In genomic region chr12:6039894-6040601, GRCh38 we compare ENCODE assay signal across 8 cellular contexts.
DNase-seq lines count a peak whose midpoint lies in the region; ATAC-seq and TF ChIP-seq lines count a peak whose summit lies in the region.

No MANE protein-coding gene starts in this region.

- no peak overlapping the region for H3K4me3 Mint-ChIP-seq in natural killer cell treated with Interleukin-12 subunit alpha and Interleukin-12 subunit beta and Interleukin-15 and Interleukin-18, amount 100 ng/mL, for 72 hours

- H3K27me3 ChIP-seq in esophagus squamous epithelium: no peaks in the 10 kb centered on the region
- no peaks in the 10 kb centered on the region for H3K27me3 ChIP-seq in thyroid gland

- intact Hi-C loops in esophagus squamous epithelium (cut with DNase I) (loop anchor here (5.0 kb wide), 1 partner anchor 53 kb away; no protein-coding TSS in a partner anchor), thyroid gland (cut with DNase I) (loop anchor here (5.0 kb wide), 1 partner anchor 53 kb away; no protein-coding TSS in a partner anchor)

- no peaks in the 10 kb centered on the region for H3K9me3 Mint-ChIP-seq in natural killer cell treated with Interleukin-12 subunit alpha and Interleukin-12 subunit beta and Interleukin-15 and Interleukin-18, amount 100 ng/mL, for 72 hours

- peaks cover 5 to 8% of the 10 kb centered on the region in 2 donors for H3K27me3 Mint-ChIP-seq in natural killer cell treated with Interleukin-12 subunit alpha and Interleukin-12 subunit beta and Interleukin-15 and Interleukin-18, amount 100 ng/mL, for 72 hours

- H3K27ac ChIP-seq in esophagus squamous epithelium (no peak overlapping the region), thyroid gland (no peak overlapping the region)

- peak; percentile 78 for DNase-seq in G401 (ENCODE audit: low spot score)
- peak; percentile 27 for DNase-seq in NCI-H82 treated with DMSO at 0.1 percent for 48 hours (lab: John Stamatoyannopoulos, UW; ENCODE audit: unreplicated experiment)
- peak; percentile 38 for DNase-seq in activated CD8-positive, alpha-beta memory T cell treated with anti-CD3 and anti-CD28 coated beads, Interleukin-2, amount 50 U/mL, for 4 hours
- no peak for DNase-seq in esophagus squamous epithelium (lab: John Stamatoyannopoulos, UW)
- no peak for DNase-seq in natural killer cell treated with Interleukin-12 subunit alpha and Interleukin-12 subunit beta and Interleukin-15 and Interleukin-18, amount 100 ng/mL, for 72 hours (ENCODE audit: low spot score)
- peak; percentile 46 to 59 for DNase-seq in thyroid gland

- H3K9me3 ChIP-seq in esophagus squamous epithelium (no peaks in the 10 kb centered on the region), thyroid gland (no peaks in the 10 kb centered on the region)

- peaks cover 4 to 7% of the 10 kb centered on the region in 2 donors for H3K4me1 Mint-ChIP-seq in natural killer cell treated with Interleukin-12 subunit alpha and Interleukin-12 subunit beta and Interleukin-15 and Interleukin-18, amount 100 ng/mL, for 72 hours (ENCODE audit: low read depth in 2 of 2)

- H3K27ac Mint-ChIP-seq in natural killer cell treated with Interleukin-12 subunit alpha and Interleukin-12 subunit beta and Interleukin-15 and Interleukin-18, amount 100 ng/mL, for 72 hours: no peak overlapping the region

- H3K4me1 ChIP-seq in esophagus squamous epithelium: peaks cover 0 to 9% (median 0%) of the 10 kb centered on the region in 3 donors
- no peaks in the 10 kb centered on the region for H3K4me1 ChIP-seq in thyroid gland

- H3K4me3 ChIP-seq in esophagus squamous epithelium (no peak overlapping the region), thyroid gland (replicated peaks in 1 of 3) (no peak overlapping the region)

- ATAC-seq in HG02981 (IDR thresholded peaks at IDR 0.05; ENCODE audit: unreplicated experiment): peak; percentile 75
- peak; percentile 67 to 81 for ATAC-seq in natural killer cell treated with Interleukin-12 subunit alpha and Interleukin-12 subunit beta and Interleukin-15 and Interleukin-18, amount 100 ng/mL, for 72 hours
- ATAC-seq in GM18909 (IDR thresholded peaks at IDR 0.05; ENCODE audit: poor library complexity, unreplicated experiment): no peak

- in situ Hi-C loops in G401 (cut with HindIII; ENCODE audit: low sequenced_read_pairs): no loop called here

- peak; percentile 70 to 92 (median 90) for TF ChIP-seq CTCF in esophagus squamous epithelium (IDR thresholded peaks at IDR 0.05)
- peak; percentile 72 to 91 (median 88) for TF ChIP-seq CTCF in thyroid gland (IDR thresholded peaks at IDR 0.05)

- no peaks in the 10 kb centered on the region for H3K36me3 Mint-ChIP-seq in natural killer cell treated with Interleukin-12 subunit alpha and Interleukin-12 subunit beta and Interleukin-15 and Interleukin-18, amount 100 ng/mL, for 72 hours

- H3K36me3 ChIP-seq in esophagus squamous epithelium (peaks cover 0 to 85% (median 0%) of the 10 kb centered on the region in 3 donors), thyroid gland (no peaks in the 10 kb centered on the region)

- TF ChIP-seq POLR2A in esophagus squamous epithelium (IDR thresholded peaks at IDR 0.05) (no peak), thyroid gland (IDR thresholded peaks at IDR 0.05) (no peak)

- 22 to 31% methylated on average over 11 to 12 of the region's 12 CpGs for WGBS in esophagus squamous epithelium, 2 donors
- 27 to 28% methylated on average over 10 to 12 of the region's 12 CpGs for WGBS in thyroid gland, 2 donors

Comparison
In these comparisons a context has a peak if more than half of its experiments do, and no peak if none do; other contexts are left out.
1. DNase-seq: peak in G401 (single experiment), NCI-H82 treated with DMSO at 0.1 percent for 48 hours (single experiment), activated CD8-positive, alpha-beta memory T cell treated with anti-CD3 and anti-CD28 coated beads, Interleukin-2, amount 50 U/mL, for 4 hours (single experiment) and thyroid gland (2 of 2); none in esophagus squamous epithelium (single experiment) and natural killer cell treated with Interleukin-12 subunit alpha and Interleukin-12 subunit beta and Interleukin-15 and Interleukin-18, amount 100 ng/mL, for 72 hours (single experiment).